29 cellular contexts compared by ENCODE assay signal in the genomic region with DNA sequence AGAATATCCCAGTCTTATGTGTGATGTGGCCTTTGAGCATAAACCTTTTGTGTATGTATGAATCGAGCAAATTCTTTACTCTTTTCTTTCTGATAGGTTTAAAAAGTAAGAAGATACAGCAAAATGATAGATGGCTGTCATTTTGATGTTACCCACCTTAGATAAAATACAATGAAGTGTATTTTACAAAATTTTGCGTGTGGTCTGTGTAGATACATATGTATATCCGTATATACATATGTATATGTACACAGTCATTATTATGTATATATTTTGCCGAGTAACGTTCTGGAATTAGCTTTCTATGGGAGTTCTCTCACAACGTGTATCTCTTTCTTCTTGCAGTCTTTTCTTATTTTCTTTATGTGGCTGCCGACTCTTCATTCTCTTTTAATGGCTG.
"Had no signal": no experiment of that assay in that cellular context is flagged by ENCODE, and none has a peak within 500 bp of the region (broad histone marks: within the 10 kb centered on the region; RNA-seq: fewer than 3 reads in every experiment).

No MANE protein-coding gene starts in this region.

- H3K36me3 ChIP-seq: colonic mucosa, esophagus muscularis mucosa, esophagus squamous epithelium, gastroesophageal sphincter, heart left ventricle, heart right ventricle had no signal

- ATAC-seq: effector memory CD8-positive, alpha-beta T cell; esophagus mucosa; foreskin keratinocyte; gastrocnemius medialis; gastroesophageal sphincter; heart left ventricle; heart right ventricle had no signal

- H3K4me3 Mint-ChIP-seq: dendritic cell treated with granulocyte-macrophage colony-stimulating factor and Interleukin-4, amounts not matched to agents 40 ng/mL and 50 ng/mL, for 4 days; effector memory CD8-positive, alpha-beta T cell; endodermal cell had no signal

- H3K27ac Mint-ChIP-seq: dendritic cell treated with granulocyte-macrophage colony-stimulating factor and Interleukin-4, amounts not matched to agents 40 ng/mL and 50 ng/mL, for 4 days; endodermal cell had no signal

- H3K4me1 ChIP-seq: colonic mucosa, esophagus squamous epithelium, foreskin keratinocyte, gastroesophageal sphincter, heart left ventricle had no signal

- DNase-seq: colonic mucosa; cortex of kidney; dermis blood vessel endothelial cell; dorsolateral prefrontal cortex; effector CD4-positive, alpha-beta T cell; effector CD8-positive, alpha-beta T cell; effector memory CD4-positive, alpha-beta T cell; effector memory CD8-positive, alpha-beta T cell; endodermal cell; erythroblast; esophagus squamous epithelium; foreskin fibroblast; foreskin keratinocyte; foreskin melanocyte; gastrocnemius medialis; glutamatergic neuron; head of caudate nucleus; heart left ventricle; heart right ventricle had no signal

- H3K9me3 ChIP-seq: colonic mucosa, esophagus muscularis mucosa, esophagus squamous epithelium, gastrocnemius medialis, gastroesophageal sphincter, heart left ventricle, heart right ventricle had no signal

- H3K27me3 Mint-ChIP-seq: dendritic cell treated with granulocyte-macrophage colony-stimulating factor and Interleukin-4, amounts not matched to agents 40 ng/mL and 50 ng/mL, for 4 days had no signal

- H3K4me3 ChIP-seq: colonic mucosa, coronary artery, esophagus muscularis mucosa, esophagus squamous epithelium, gastrocnemius medialis, gastroesophageal sphincter, heart left ventricle, heart right ventricle had no signal

- FAIRE-seq: colon, endometrium, endothelial cell of umbilical vein, frontal cortex had no signal

- H3K9me3 Mint-ChIP-seq: dendritic cell treated with granulocyte-macrophage colony-stimulating factor and Interleukin-4, amounts not matched to agents 40 ng/mL and 50 ng/mL, for 4 days; effector memory CD8-positive, alpha-beta T cell; endodermal cell had no signal

- H3K27ac ChIP-seq: colonic mucosa, coronary artery, epithelial cell of prostate, esophagus muscularis mucosa, esophagus squamous epithelium, foreskin keratinocyte, gastroesophageal sphincter, heart left ventricle, heart right ventricle had no signal

- H3K27me3 ChIP-seq: colonic mucosa, foreskin keratinocyte, gastrocnemius medialis had no signal

- H3K4me1 Mint-ChIP-seq: endodermal cell had no signal
